In genomic region chr11:396511-396947, GRCh38 we compare ENCODE assay signal across 8 cellular contexts. TPM values are rescaled to one million over a fixed set of nuclear protein-coding genes. Genes with fewer than 3 reads are reported as not detected.
DNase-seq lines count a peak whose midpoint lies in the region; ATAC-seq and TF ChIP-seq lines count a peak whose summit lies in the region.

No MANE protein-coding gene starts in this region.

- no peak overlapping the region for H3K27ac ChIP-seq in lung (ENCODE audit: low read depth in 1 of 2, low read length in 1 of 2)

- in situ Hi-C loops in astrocyte of the cerebellum (cut with HindIII; ENCODE audit: low sequenced_read_pairs), result no loop called here

- peaks cover 0 to 10% of the 10 kb centered on the region in 2 donors for H3K36me3 ChIP-seq in lung (ENCODE audit: control insufficient read depth in 2 of 2, insufficient read depth in 2 of 2, low read length in 2 of 2)
- no peaks in the 10 kb centered on the region for H3K36me3 ChIP-seq in BE2C

- H3K4me3 ChIP-seq in astrocyte of the cerebellum (ENCODE audit: low read depth, low read length) (peak overlapping the region; percentile 32), lung (peak overlapping the region; percentile 5), BE2C (ENCODE audit: low read depth, low read length) (no peak overlapping the region)

- DNase-seq in HT1080 (ENCODE audit: low read depth) (peak; percentile 40), astrocyte of the cerebellum (ENCODE audit: low read depth) (no peak), lung (ENCODE audit: low spot score) (no peak), BE2C (no peak), NCI-H446 (lab: John Stamatoyannopoulos, UW) (no peak), NCI-H1694 treated with DMSO at 0.1 percent for 48 hours (lab: John Stamatoyannopoulos, UW) (no peak)

- H3K9me3 ChIP-seq in lung (ENCODE audit: control insufficient read depth in 2 of 2, insufficient read depth in 1 of 2, low read length in 1 of 2) (no peaks in the 10 kb centered on the region), BE2C (no peaks in the 10 kb centered on the region)

- H3K27me3 ChIP-seq in lung (ENCODE audit: control insufficient read depth, insufficient read depth) (no peaks in the 10 kb centered on the region), BE2C (no peaks in the 10 kb centered on the region)

- 30 to 54% methylated on average over 21 to 23 of the region's 23 CpGs for WGBS in lung, 2 donors

- TF ChIP-seq CTCF in GM12873 (IDR thresholded peaks at IDR 0.05; ENCODE audit: insufficient read depth, low read depth, low read length, missing control alignments), result peak; percentile 19
- peak; percentile 33 for TF ChIP-seq CTCF in astrocyte of the cerebellum (IDR thresholded peaks at IDR 0.05; ENCODE audit: low read depth, low read length, missing control alignments)
- no peak for TF ChIP-seq CTCF in lung (IDR thresholded peaks at IDR 0.05; ENCODE audit: control extremely low read depth, extremely low read depth)
- no peak for TF ChIP-seq CTCF in BE2C (IDR thresholded peaks at IDR 0.05; ENCODE audit: low read depth, low read length)

- ATAC-seq in lung (ENCODE audit: insufficient read depth, low FRiP score) (no peak), HG02970 (IDR thresholded peaks at IDR 0.05; ENCODE audit: low FRiP score, unreplicated experiment) (no peak)

- peaks cover 0 to 13% of the 10 kb centered on the region in 2 donors for H3K4me1 ChIP-seq in lung (ENCODE audit: control insufficient read depth in 2 of 2, insufficient read depth in 2 of 2, low read length in 2 of 2)
- no peaks in the 10 kb centered on the region for H3K4me1 ChIP-seq in BE2C

RNA-seq across cellular contexts. Expression of gene PKP3, which starts 2.5 kb away (rescaled TPM):
- total RNA-seq in HT1080 (2014; rRNA removed; shearing (Covaris generic)), result 12.0 and 13.1 TPM in 2 replicates
- polyA plus RNA-seq in HT1080 (2015; cell fraction: cytosol; rRNA removed), result 12.5 and 13.7 TPM in 2 replicates
- 19.9 and 21.2 TPM in 2 replicates for polyA plus RNA-seq in HT1080 (2015; cell fraction: nucleus; rRNA removed)
- 10 to 100 TPM; 15.7 to 63.1 TPM for total RNA-seq in lung
- polyA plus RNA-seq in lung, result 10 to 100 TPM; 33.8 to 46.8 TPM
- polyA plus RNA-seq in BE2C (2012; ENCODE audit: insufficient read depth, insufficient read length, low read depth), result not detected

RNA-seq across cellular contexts. Expression of gene SIGIRR, which starts 18.3 kb away (rescaled TPM):
- 17.1 and 20.9 TPM in 2 replicates for total RNA-seq in HT1080 (2014; rRNA removed; shearing (Covaris generic))
- 18.9 and 30.1 TPM in 2 replicates for polyA plus RNA-seq in HT1080 (2015; cell fraction: cytosol; rRNA removed)
- 42.6 and 50.0 TPM in 2 replicates for polyA plus RNA-seq in HT1080 (2015; cell fraction: nucleus; rRNA removed)
- total RNA-seq in lung, result 10 to 100 TPM; 25.7 to 87.3 TPM
- polyA plus RNA-seq in lung, result 100 to 1,000 TPM in 1 of 2 donors, 10 to 100 TPM in 1; 43.4 to 112 TPM
- polyA plus RNA-seq in BE2C (2012; ENCODE audit: insufficient read depth, insufficient read length, low read depth), result 7.9 TPM

RNA-seq across cellular contexts. Expression of gene B4GALNT4, which starts 27.2 kb away (rescaled TPM):
- 3.0 and 8.1 TPM in 2 replicates for total RNA-seq in HT1080 (2014; rRNA removed; shearing (Covaris generic))
- polyA plus RNA-seq in HT1080 (2015; cell fraction: cytosol; rRNA removed), result 6.7 and 8.7 TPM in 2 replicates
- 43.2 and 47.1 TPM in 2 replicates for polyA plus RNA-seq in HT1080 (2015; cell fraction: nucleus; rRNA removed)
- 1 to 10 TPM; 1.4 to 6.8 TPM for total RNA-seq in lung
- polyA plus RNA-seq in lung, result 1 to 10 TPM; 2.1 to 4.6 TPM
- polyA plus RNA-seq in BE2C (2012; ENCODE audit: insufficient read depth, insufficient read length, low read depth), result 29.4 TPM

RNA-seq across cellular contexts. Expression of gene ANO9, which starts 45.3 kb away (rescaled TPM):
- total RNA-seq in HT1080 (2014; rRNA removed; shearing (Covaris generic)), result not detected in 2 replicates
- not detected in 2 replicates for polyA plus RNA-seq in HT1080 (2015; cell fraction: cytosol; rRNA removed)
- not detected in 2 replicates for polyA plus RNA-seq in HT1080 (2015; cell fraction: nucleus; rRNA removed)
- total RNA-seq in lung, result 10 to 100 TPM in 1 of 2 donors, 1 to 10 TPM in 1; 5.8 to 17.6 TPM
- polyA plus RNA-seq in lung, result 10 to 100 TPM in 1 of 2 donors, 1 to 10 TPM in 1; 8.7 to 18.6 TPM
- not detected for polyA plus RNA-seq in BE2C (2012; ENCODE audit: insufficient read depth, insufficient read length, low read depth)

RNA-seq across cellular contexts. Expression of gene PTDSS2, which starts 53.5 kb away (rescaled TPM):
- 24.7 and 29.7 TPM in 2 replicates for total RNA-seq in HT1080 (2014; rRNA removed; shearing (Covaris generic))
- polyA plus RNA-seq in HT1080 (2015; cell fraction: cytosol; rRNA removed), result 17.7 and 19.7 TPM in 2 replicates
- polyA plus RNA-seq in HT1080 (2015; cell fraction: nucleus; rRNA removed), result 49.1 and 51.2 TPM in 2 replicates
- 10 to 100 TPM; 26.8 to 29.4 TPM for total RNA-seq in lung
- polyA plus RNA-seq in lung, result 10 to 100 TPM; 20.4 to 36.5 TPM
- 22.9 TPM for polyA plus RNA-seq in BE2C (2012; ENCODE audit: insufficient read depth, insufficient read length, low read depth)

Comparison
In these comparisons a context has a peak if more than half of its experiments do, and no peak if none do; other contexts are left out.
1. CTCF ChIP-seq: peak in GM12873 (single experiment) and astrocyte of the cerebellum (single experiment); none in lung (single experiment) and BE2C (single experiment).